Comparison of ENCODE assay signal across 8 cellular contexts in genomic region chr1:156767101-156767878, GRCh38. TPM values are rescaled to one million over a fixed set of nuclear protein-coding genes. Genes with fewer than 3 reads are reported as not detected.
DNase-seq lines count a peak whose midpoint lies in the region; ATAC-seq and TF ChIP-seq lines count a peak whose summit lies in the region.

Gene PRCC, plus strand, starts transcription at chr1:156767535. Its CDS starts 237 bp downstream, at chr1:156767772.

- no peaks in the 10 kb centered on the region for H3K27me3 ChIP-seq in dorsolateral prefrontal cortex
- H3K27me3 ChIP-seq in liver (ENCODE audit: control insufficient read depth in 4 of 4, insufficient read depth in 4 of 4, low read length in 3 of 4) = no peaks in the 10 kb centered on the region

- TF ChIP-seq CTCF in C4-2B (conservative IDR thresholded peaks at IDR 0.05) (no peak), dorsolateral prefrontal cortex (IDR thresholded peaks at IDR 0.05 in 54 of 56, conservative IDR thresholded peaks at IDR 0.05 in 2 of 56; ENCODE audit: low read depth in 1 of 56, partially characterized antibody in 56 of 56) (peak in 30 of 56 donors; percentile 3 to 52 (median 17)), liver (IDR thresholded peaks at IDR 0.05; ENCODE audit: low read depth, low read length, missing input control) (no peak)

- H3K27ac ChIP-seq in C4-2B (peak within 1 kb of the TSS; percentile 89), dorsolateral prefrontal cortex (peak within 1 kb of the TSS; percentile 64 to 99 (median 96)), liver (ENCODE audit: low read depth in 1 of 2, low read length in 2 of 2) (peak within 1 kb of the TSS; percentile 83 to 92)

- H3K9ac ChIP-seq in liver (ENCODE audit: low read depth in 1 of 2, low read length in 2 of 2) = peak within 1 kb of the TSS; percentile 95 to 98

- under 1% methylated on average over 50 of the region's 50 CpGs for WGBS in liver

- DNase-seq in NCI-H748 treated with DMSO at 0.1 percent for 48 hours (lab: John Stamatoyannopoulos, UW) = peak; percentile 99
- peak; percentile 96 to 97 for DNase-seq in activated CD4-positive, alpha-beta T cell treated with anti-CD3 and anti-CD28 coated beads, Interleukin-2, amount 50 U/mL, for 4 hours
- DNase-seq in dorsolateral prefrontal cortex = peak; percentile 98 to 100 (median 100)
- peak; percentile 98 for DNase-seq in stimulated activated CD4-positive, alpha-beta T cell treated with anti-CD3 and anti-CD28 coated beads, Interleukin-4, amount 100 ng/mL, for 24 hours

- H3K4me3 ChIP-seq in dorsolateral prefrontal cortex (peak within 1 kb of the TSS; percentile 72 to 99 (median 95)), liver (ENCODE audit: low read depth in 1 of 3, low read length in 3 of 3) (peak within 1 kb of the TSS; percentile 76 to 98 (median 92))

- H3K4me1 ChIP-seq in liver (ENCODE audit: control insufficient read depth in 4 of 4, insufficient read depth in 4 of 4, low read length in 3 of 4) = peaks cover 3 to 28% (median 26%) of the 10 kb centered on the region in 4 donors

- peak; percentile 59 to 69 for TF ChIP-seq RAD21 in liver (IDR thresholded peaks at IDR 0.05)

- no peaks in the 10 kb centered on the region for H3K9me3 ChIP-seq in liver (ENCODE audit: control insufficient read depth in 4 of 4, low read length in 3 of 4)

- peaks cover 0 to 4% (median under 1%) of the 10 kb centered on the region in 4 donors for H3K36me3 ChIP-seq in liver (ENCODE audit: control insufficient read depth in 4 of 4, insufficient read depth in 3 of 4, low read depth in 1 of 4, low read length in 3 of 4)

- peak; percentile 96 for ATAC-seq in GM19372 (IDR thresholded peaks at IDR 0.05; ENCODE audit: low read depth, unreplicated experiment)
- peak; percentile 90 for ATAC-seq in HG03558 (IDR thresholded peaks at IDR 0.05; ENCODE audit: extremely low read depth, unreplicated experiment)

- intact Hi-C loops in dorsolateral prefrontal cortex (cut with DNase I) = loop anchor here (1.0 to 2.0 kb wide), 4 partner anchors 16 to 78 kb away; partner anchors contain the start of genes MRPL24 (in 2 of the 2), HDGF (in 1 of the 2), ISG20L2 (in 1 of the 2) and METTL25B (in 1 of the 2)

TF ChIP-seq in liver, 16 proteins besides CTCF, POLR2A, EP300 and RAD21:
- TF ChIP-seq FOXA2 (IDR thresholded peaks at IDR 0.05) = peak; percentile 32
- TF ChIP-seq REST (IDR thresholded peaks at IDR 0.05) = peak; percentile 77
- peak; percentile 69 for TF ChIP-seq FOXA1 (IDR thresholded peaks at IDR 0.05)
- TF ChIP-seq EGR1 (IDR thresholded peaks at IDR 0.05; ENCODE audit: low read depth in 2 of 2) = peak; percentile 48 to 64
- peak; percentile 50 to 83 for TF ChIP-seq HNF4A (conservative IDR thresholded peaks at IDR 0.05)
- TF ChIP-seq HNF4G (IDR thresholded peaks at IDR 0.05) = peak; percentile 52
- peak; percentile 96 for TF ChIP-seq ZBTB33 (IDR thresholded peaks at IDR 0.05)
- peak; percentile 99 for TF ChIP-seq YY1 (IDR thresholded peaks at IDR 0.05)
- TF ChIP-seq NR2F2 (IDR thresholded peaks at IDR 0.05) = peak; percentile 60
- TF ChIP-seq RXRA (IDR thresholded peaks at IDR 0.05) = peak; percentile 61 to 78
- peak; percentile 82 to 94 for TF ChIP-seq JUND (IDR thresholded peaks at IDR 0.05)
- peak; percentile 87 for TF ChIP-seq MAX (IDR thresholded peaks at IDR 0.05)
- TF ChIP-seq TAF1 (conservative IDR thresholded peaks at IDR 0.05) = peak; percentile 40
- peak; percentile 57 for TF ChIP-seq ATF3 (IDR thresholded peaks at IDR 0.05)
- peak; percentile 51 to 96 for TF ChIP-seq GABPA (IDR thresholded peaks at IDR 0.05 in 1 of 2, conservative IDR thresholded peaks at IDR 0.05 in 1 of 2)
- TF ChIP-seq SP1 (IDR thresholded peaks at IDR 0.05) = peak; percentile 89

RNA-seq across cellular contexts. Expression of gene PRCC, which starts in this region (rescaled TPM):
- total RNA-seq in dorsolateral prefrontal cortex = 10 to 100 TPM; 46.7 to 90.4 (median 66.7) TPM
- total RNA-seq in liver = 10 to 100 TPM in 1 of 2 donors, 1 to 10 TPM in 1; 8.8 to 10.7 TPM
- polyA plus RNA-seq in liver = 10 to 100 TPM; 17.9 to 19.3 TPM

Comparison
In these comparisons a context has a peak if more than half of its experiments do, and no peak if none do; other contexts are left out.
1. Peak in every context shown above with its lines: DNase-seq, ATAC-seq, H3K4me3 ChIP-seq and H3K27ac ChIP-seq.
2. RNA of gene PRCC (total RNA-seq): 46.7 to 90.4 TPM in dorsolateral prefrontal cortex; 8.8 to 10.7 TPM in liver; every median in the first group is over 4 times any median in the second.
3. CTCF ChIP-seq: peak in dorsolateral prefrontal cortex (30 of 56); none in C4-2B (single experiment) and liver (single experiment).